Comparison of ENCODE assay signal across 21 cellular contexts in genomic region chr9:78595200-78595945, GRCh38.
"Had no signal": no experiment of that assay in that cellular context is flagged by ENCODE, and none has a peak within 500 bp of the region (broad histone marks: within the 10 kb centered on the region; RNA-seq: fewer than 3 reads in every experiment).

No MANE protein-coding gene starts in this region.

- H3K4me3 Mint-ChIP-seq: activated CD4-positive, alpha-beta memory T cell treated with anti-CD3 and anti-CD28 coated beads, Interleukin-2, amount 10 ng/mL, durations not matched to agents 7 days and 5 days; activated naive CD8-positive, alpha-beta T cell treated with anti-CD3 and anti-CD28 coated beads for 36 hours; activated T-cell treated with anti-CD3 and anti-CD28 coated beads, Interleukin-2, amount 50 U/mL, for 72 hours; natural killer cell treated with Interleukin-12 subunit alpha and Interleukin-12 subunit beta and Interleukin-15 and Interleukin-18, amount 100 ng/mL, for 72 hours; T-helper 2 cell treated with Interferon-gamma antibody and Interleukin-4, amounts not matched to agents 5 μg/mL and 100 μg/mL, for 36 hours had no signal

- H3K4me1 ChIP-seq: colonic mucosa, lower lobe of right lung, psoas muscle, right lobe of liver, spleen, suprapubic skin, upper lobe of left lung had no signal

- H3K27me3 Mint-ChIP-seq: activated CD4-positive, alpha-beta memory T cell treated with anti-CD3 and anti-CD28 coated beads, Interleukin-2, amount 10 ng/mL, durations not matched to agents 7 days and 5 days had no signal

- H3K9me3 Mint-ChIP-seq: activated CD4-positive, alpha-beta memory T cell treated with anti-CD3 and anti-CD28 coated beads, Interleukin-2, amount 10 ng/mL, durations not matched to agents 7 days and 5 days; activated naive CD8-positive, alpha-beta T cell treated with anti-CD3 and anti-CD28 coated beads for 36 hours; activated T-cell treated with anti-CD3 and anti-CD28 coated beads, Interleukin-2, amount 50 U/mL, for 72 hours; natural killer cell treated with Interleukin-12 subunit alpha and Interleukin-12 subunit beta and Interleukin-15 and Interleukin-18, amount 100 ng/mL, for 72 hours; T-helper 2 cell treated with Interferon-gamma antibody and Interleukin-4, amounts not matched to agents 5 μg/mL and 100 μg/mL, for 36 hours had no signal

- H3K27me3 ChIP-seq: colonic mucosa, suprapubic skin, upper lobe of left lung had no signal

- H3K36me3 ChIP-seq: colonic mucosa, lower lobe of right lung, right lobe of liver, spleen, suprapubic skin, upper lobe of left lung had no signal

- H3K36me3 Mint-ChIP-seq: activated naive CD8-positive, alpha-beta T cell treated with anti-CD3 and anti-CD28 coated beads for 36 hours; natural killer cell treated with Interleukin-12 subunit alpha and Interleukin-12 subunit beta and Interleukin-15 and Interleukin-18, amount 100 ng/mL, for 72 hours had no signal

- ATAC-seq: activated T-cell treated with anti-CD3 and anti-CD28 coated beads, Interleukin-2, amount 50 U/mL, for 72 hours; psoas muscle; stimulated activated naive CD8-positive, alpha-beta T cell treated with anti-CD3 and anti-CD28 coated beads, Interleukin-15, Interleukin-2, amounts not matched to agents 100 U/mL and 50 U/mL, for 24 hours had no signal

- H3K4me3 ChIP-seq: colonic mucosa, lower lobe of right lung, psoas muscle, right lobe of liver, spleen, suprapubic skin, upper lobe of left lung had no signal

- DNase-seq: activated CD4-positive, alpha-beta memory T cell treated with anti-CD3 and anti-CD28 coated beads, Interleukin-2, amount 10 ng/mL, durations not matched to agents 7 days and 5 days; activated CD4-positive, CD25-positive, alpha-beta regulatory T cell treated with anti-CD3 and anti-CD28 coated beads, Interleukin-2, amount 50 U/mL, for 72 hours; activated CD8-positive, alpha-beta memory T cell treated with anti-CD3 and anti-CD28 coated beads, Interleukin-2, amount 50 U/mL, for 4 hours; activated gamma-delta T cell treated with Interleukin-2 at 50 U/mL for 16 hours; activated naive CD8-positive, alpha-beta T cell treated with anti-CD3 and anti-CD28 coated beads for 36 hours; activated T-cell treated with anti-CD3 and anti-CD28 coated beads, Interleukin-2, amount 50 U/mL, for 72 hours; aorta; colonic mucosa; effector CD4-positive, alpha-beta T cell; hippocampal formation; kidney glomerular epithelial cell; lower lobe of right lung; occipital lobe; psoas muscle; right lobe of liver; spleen; stimulated activated naive CD8-positive, alpha-beta T cell treated with anti-CD3 and anti-CD28 coated beads, Interleukin-15, Interleukin-2, amounts not matched to agents 100 U/mL and 50 U/mL, for 24 hours; upper lobe of left lung had no signal

- H3K27ac Mint-ChIP-seq: activated CD4-positive, alpha-beta memory T cell treated with anti-CD3 and anti-CD28 coated beads, Interleukin-2, amount 10 ng/mL, durations not matched to agents 7 days and 5 days; activated naive CD8-positive, alpha-beta T cell treated with anti-CD3 and anti-CD28 coated beads for 36 hours; activated T-cell treated with anti-CD3 and anti-CD28 coated beads, Interleukin-2, amount 50 U/mL, for 72 hours; natural killer cell treated with Interleukin-12 subunit alpha and Interleukin-12 subunit beta and Interleukin-15 and Interleukin-18, amount 100 ng/mL, for 72 hours; T-helper 2 cell treated with Interferon-gamma antibody and Interleukin-4, amounts not matched to agents 5 μg/mL and 100 μg/mL, for 36 hours had no signal

- H3K9me3 ChIP-seq: colonic mucosa, lower lobe of right lung, psoas muscle, right lobe of liver, spleen, suprapubic skin, upper lobe of left lung had no signal

- H3K27ac ChIP-seq: colonic mucosa, lower lobe of right lung, psoas muscle, right lobe of liver, spleen, suprapubic skin, upper lobe of left lung had no signal

- H3K4me1 Mint-ChIP-seq: activated CD4-positive, alpha-beta memory T cell treated with anti-CD3 and anti-CD28 coated beads, Interleukin-2, amount 10 ng/mL, durations not matched to agents 7 days and 5 days; activated naive CD8-positive, alpha-beta T cell treated with anti-CD3 and anti-CD28 coated beads for 36 hours had no signal
